ENCODE assay signal across 19 cellular contexts in genomic region chrX:51487960-51488267, GRCh38. TPM values are rescaled to one million over a fixed set of nuclear protein-coding genes. Genes with fewer than 3 reads are reported as not detected.
DNase-seq lines count a peak whose midpoint lies in the region; ATAC-seq, FAIRE-seq and TF ChIP-seq lines count a peak whose summit lies in the region.
"Had no signal": no experiment of that assay in that cellular context is flagged by ENCODE, and none has a peak within 500 bp of the region (broad histone marks: within the 10 kb centered on the region; RNA-seq: fewer than 3 reads in every experiment).

No MANE protein-coding gene starts in this region.

- H3K79me2 ChIP-seq in Loucy (ENCODE audit: insufficient read depth, low read length) (no peaks in the 10 kb centered on the region), astrocyte (ENCODE audit: insufficient read depth, low read length) (peaks cover 8% of the 10 kb centered on the region), neural cell (replicated peaks; ENCODE audit: insufficient read depth, low read length) (peaks cover 19% of the 10 kb centered on the region)
- H3K79me2 ChIP-seq: parathyroid adenoma had no signal

- no peaks in the 10 kb centered on the region for H3K36me3 Mint-ChIP-seq in astrocyte (ENCODE audit: low read depth, unreplicated experiment)
- H3K36me3 Mint-ChIP-seq: CD8-positive, alpha-beta T cell; memory B cell; naive thymus-derived CD8-positive, alpha-beta T cell; stimulated activated naive B cell treated with anti-CD40 and anti-IgM and Interleukin-4, amounts not matched to agents 10 μg/mL and 1 μg/mL and 100 μg/mL, for 72 hours; T-cell had no signal

- in situ Hi-C loops in gastrocnemius medialis (cut with MboI; ENCODE audit: low sequenced_read_pairs in 4 of 4), result no loop called here

- TF ChIP-seq RAD21 in neural cell (conservative IDR thresholded peaks at IDR 0.05), result no peak

- H3K9me2 ChIP-seq in Loucy (replicated peaks; ENCODE audit: low read depth, low read length) (no peaks in the 10 kb centered on the region), neural cell (ENCODE audit: insufficient read depth, low read length) (no peaks in the 10 kb centered on the region)

- H4K20me1 ChIP-seq in Loucy (ENCODE audit: insufficient read depth, low read length, poor library complexity, severe bottlenecking) (no peaks in the 10 kb centered on the region), astrocyte (ENCODE audit: insufficient read depth, low read length) (no peaks in the 10 kb centered on the region), neural cell (ENCODE audit: insufficient read depth) (no peaks in the 10 kb centered on the region)

- H3K4me2 ChIP-seq in Loucy (ENCODE audit: low read depth, low read length, poor library complexity, severe bottlenecking) (no peak overlapping the region), astrocyte (ENCODE audit: low read length) (peak overlapping the region; percentile 37), neural cell (ENCODE audit: low read length) (no peak overlapping the region)

- no peak overlapping the region for H2AFZ ChIP-seq in Loucy (ENCODE audit: low read length)
- H2AFZ ChIP-seq in astrocyte (ENCODE audit: low read depth, low read length), result no peak overlapping the region
- no peak overlapping the region for H2AFZ ChIP-seq in neural cell (ENCODE audit: low read depth, low read length)
- H2AFZ ChIP-seq: parathyroid adenoma had no signal

- peak overlapping the region; percentile 78 for H3K27ac Mint-ChIP-seq in astrocyte (ENCODE audit: unreplicated experiment)
- H3K27ac Mint-ChIP-seq: activated CD4-positive, alpha-beta T cell treated with anti-CD3 and anti-CD28 coated beads, Interleukin-2, amount 10 ng/mL, durations not matched to agents 7 days and 5 days; CD8-positive, alpha-beta T cell; memory B cell; naive thymus-derived CD8-positive, alpha-beta T cell; stimulated activated naive B cell treated with anti-CD40 and anti-IgM and Interleukin-4, amounts not matched to agents 10 μg/mL and 1 μg/mL and 100 μg/mL, for 72 hours; T-cell had no signal

- H3K27ac ChIP-seq in C4-2B, result no peak overlapping the region
- peak overlapping the region; percentile 58 for H3K27ac ChIP-seq in astrocyte (ENCODE audit: low read depth, low read length)
- H3K27ac ChIP-seq in neural cell (ENCODE audit: low read length), result no peak overlapping the region
- H3K27ac ChIP-seq in ascending aorta, result no peak overlapping the region
- H3K27ac ChIP-seq in gastrocnemius medialis, result no peak overlapping the region
- H3K27ac ChIP-seq: parathyroid adenoma, thoracic aorta had no signal

- peak; percentile 42 for TF ChIP-seq CTCF in C4-2B (conservative IDR thresholded peaks at IDR 0.05)
- TF ChIP-seq CTCF in Loucy (conservative IDR thresholded peaks at IDR 0.05; ENCODE audit: low read length), result 0 out of 2 replicates have a peak, but pooled peaks have one; percentile 0
- TF ChIP-seq CTCF in astrocyte (IDR thresholded peaks at IDR 0.05; ENCODE audit: insufficient read depth, low read depth, low read length), result no peak
- TF ChIP-seq CTCF in neural cell (IDR thresholded peaks at IDR 0.05; ENCODE audit: poor library complexity, severe bottlenecking), result no peak
- no peak for TF ChIP-seq CTCF in ascending aorta (IDR thresholded peaks at IDR 0.05)
- no peak for TF ChIP-seq CTCF in gastrocnemius medialis (IDR thresholded peaks at IDR 0.05 in 4 of 5, conservative IDR thresholded peaks at IDR 0.05 in 1 of 5)

- H3F3A ChIP-seq in Loucy (ENCODE audit: low read depth) (no peaks in the 10 kb centered on the region), neural cell (ENCODE audit: insufficient read depth, low read length, poor library complexity, severe bottlenecking) (no peaks in the 10 kb centered on the region)

- no peaks in the 10 kb centered on the region for H3K4me1 ChIP-seq in Loucy (ENCODE audit: insufficient read depth, low read length, poor library complexity, severe bottlenecking)
- H3K4me1 ChIP-seq in astrocyte (ENCODE audit: insufficient read depth, low read length), result peaks cover 6% of the 10 kb centered on the region
- no peaks in the 10 kb centered on the region for H3K4me1 ChIP-seq in ascending aorta
- no peaks in the 10 kb centered on the region for H3K4me1 ChIP-seq in gastrocnemius medialis
- H3K4me1 ChIP-seq: parathyroid adenoma had no signal

- no peaks in the 10 kb centered on the region for H3K27me3 ChIP-seq in Loucy (ENCODE audit: insufficient read depth, low read length, poor library complexity, severe bottlenecking)
- H3K27me3 ChIP-seq in astrocyte (ENCODE audit: insufficient read depth, low read length), result no peaks in the 10 kb centered on the region
- no peaks in the 10 kb centered on the region for H3K27me3 ChIP-seq in neural cell (ENCODE audit: insufficient read depth, low read depth, low read length)
- H3K27me3 ChIP-seq in ascending aorta, result no peaks in the 10 kb centered on the region
- H3K27me3 ChIP-seq in gastrocnemius medialis, result peaks cover 0 to 15% (median 7%) of the 10 kb centered on the region in 3 donors

- TF ChIP-seq POLR2A in gastrocnemius medialis (IDR thresholded peaks at IDR 0.05), result no peak

- H3K9me3 Mint-ChIP-seq in astrocyte (ENCODE audit: unreplicated experiment), result no peaks in the 10 kb centered on the region
- H3K9me3 Mint-ChIP-seq: activated CD4-positive, alpha-beta T cell treated with anti-CD3 and anti-CD28 coated beads, Interleukin-2, amount 10 ng/mL, durations not matched to agents 7 days and 5 days; CD8-positive, alpha-beta T cell; memory B cell; naive thymus-derived CD8-positive, alpha-beta T cell; stimulated activated naive B cell treated with anti-CD40 and anti-IgM and Interleukin-4, amounts not matched to agents 10 μg/mL and 1 μg/mL and 100 μg/mL, for 72 hours; T-cell had no signal

- H3K4me3 ChIP-seq in Loucy (ENCODE audit: low read length, poor library complexity, severe bottlenecking) (no peak overlapping the region), astrocyte (ENCODE audit: insufficient read depth, low read depth, low read length) (no peak overlapping the region), neural cell (ENCODE audit: low read length) (no peak overlapping the region), ascending aorta (no peak overlapping the region), gastrocnemius medialis (no peak overlapping the region)
- H3K4me3 ChIP-seq: GM12878, thoracic aorta had no signal

- intact Hi-C loops in ascending aorta (cut with DNase I) (no loop called here), gastrocnemius medialis (cut with DNase I; ENCODE audit: low total_unique reads) (no loop called here)

- H3K4me1 Mint-ChIP-seq in astrocyte (ENCODE audit: low read depth, unreplicated experiment), result peaks cover 4% of the 10 kb centered on the region
- H3K4me1 Mint-ChIP-seq: activated CD4-positive, alpha-beta T cell treated with anti-CD3 and anti-CD28 coated beads, Interleukin-2, amount 10 ng/mL, durations not matched to agents 7 days and 5 days; memory B cell; naive thymus-derived CD8-positive, alpha-beta T cell; stimulated activated naive B cell treated with anti-CD40 and anti-IgM and Interleukin-4, amounts not matched to agents 10 μg/mL and 1 μg/mL and 100 μg/mL, for 72 hours; T-cell had no signal

- no peak overlapping the region for H3K4me3 Mint-ChIP-seq in astrocyte (ENCODE audit: unreplicated experiment)
- H3K4me3 Mint-ChIP-seq: activated CD4-positive, alpha-beta T cell treated with anti-CD3 and anti-CD28 coated beads, Interleukin-2, amount 10 ng/mL, durations not matched to agents 7 days and 5 days; CD8-positive, alpha-beta T cell; memory B cell; naive thymus-derived CD8-positive, alpha-beta T cell; stimulated activated naive B cell treated with anti-CD40 and anti-IgM and Interleukin-4, amounts not matched to agents 10 μg/mL and 1 μg/mL and 100 μg/mL, for 72 hours; T-cell had no signal

- ATAC-seq in HG03139 (IDR thresholded peaks at IDR 0.05; ENCODE audit: unreplicated experiment), result no peak
- ATAC-seq in gastrocnemius medialis, result no peak
- ATAC-seq in stimulated activated naive CD8-positive, alpha-beta T cell treated with anti-CD3 and anti-CD28 coated beads, Interleukin-15, Interleukin-2, amounts not matched to agents 100 U/mL and 50 U/mL, for 24 hours, result no peak
- ATAC-seq: CD8-positive, alpha-beta T cell; naive thymus-derived CD8-positive, alpha-beta T cell; T-cell had no signal

- DNase-seq in astrocyte (ENCODE audit: low read depth) (peak; percentile 31), ascending aorta (ENCODE audit: low spot score in 2 of 2) (no peak), gastrocnemius medialis (no peak)
- DNase-seq in stimulated activated naive CD8-positive, alpha-beta T cell treated with anti-CD3 and anti-CD28 coated beads, Interleukin-15, Interleukin-2, amounts not matched to agents 100 U/mL and 50 U/mL, for 24 hours, result no peak
- DNase-seq: activated CD8-positive, alpha-beta memory T cell treated with anti-CD3 and anti-CD28 coated beads, Interleukin-2, amount 50 U/mL, for 48 hours; CD8-positive, alpha-beta T cell; NCI-H524 treated with DMSO at 0.1 percent for 48 hours; stimulated activated naive B cell treated with anti-CD40 and anti-IgM and Interleukin-4, amounts not matched to agents 10 μg/mL and 1 μg/mL and 100 μg/mL, for 72 hours had no signal

- no peaks in the 10 kb centered on the region for H3K27me3 Mint-ChIP-seq in astrocyte (ENCODE audit: low read depth, unreplicated experiment)
- H3K27me3 Mint-ChIP-seq: memory B cell had no signal

- FAIRE-seq in astrocyte (lab: Jason Lieb, UNC), result no peak

- TF ChIP-seq EP300 in neural cell (conservative IDR thresholded peaks at IDR 0.05; ENCODE audit: poor library complexity, severe bottlenecking), result no peak

- H3K9me3 ChIP-seq in Loucy (ENCODE audit: insufficient read depth, low read depth, low read length) (no peaks in the 10 kb centered on the region), astrocyte (ENCODE audit: insufficient read depth, low read depth, low read length) (no peaks in the 10 kb centered on the region), neural cell (ENCODE audit: low read length) (no peaks in the 10 kb centered on the region), ascending aorta (no peaks in the 10 kb centered on the region), gastrocnemius medialis (no peaks in the 10 kb centered on the region)
- H3K9me3 ChIP-seq: thoracic aorta had no signal

- no peak overlapping the region for H3K9ac ChIP-seq in Loucy (ENCODE audit: low read depth, low read length, poor library complexity, severe bottlenecking)
- H3K9ac ChIP-seq in astrocyte (ENCODE audit: low read length), result no peak overlapping the region
- no peak overlapping the region for H3K9ac ChIP-seq in neural cell (ENCODE audit: low read length)
- H3K9ac ChIP-seq: parathyroid adenoma had no signal

- no peaks in the 10 kb centered on the region for H3K36me3 ChIP-seq in Loucy (ENCODE audit: insufficient read depth, low read length)
- H3K36me3 ChIP-seq in astrocyte (ENCODE audit: insufficient read depth, low read length), result no peaks in the 10 kb centered on the region
- H3K36me3 ChIP-seq in neural cell (ENCODE audit: insufficient read depth, low read length), result no peaks in the 10 kb centered on the region
- no peaks in the 10 kb centered on the region for H3K36me3 ChIP-seq in ascending aorta
- H3K36me3 ChIP-seq in gastrocnemius medialis, result no peaks in the 10 kb centered on the region
- H3K36me3 ChIP-seq: thoracic aorta had no signal

TF ChIP-seq in neural cell, 6 proteins besides CTCF, POLR2A, EP300 and RAD21 (continues in another document):
- peak; percentile 2 for TF ChIP-seq SMC3 (conservative IDR thresholded peaks at IDR 0.05; ENCODE audit: poor library complexity)

RNA-seq across cellular contexts. Expression of gene NUDT11, which starts 8.5 kb away (rescaled TPM):
- 9.9 and 12.7 TPM in 2 replicates for total RNA-seq in astrocyte
- polyA plus RNA-seq in neural cell, result 100 and 118 TPM in 2 replicates
- 109 and 114 TPM in 2 replicates for polyA minus RNA-seq in neural cell
- 1.7 TPM for total RNA-seq in ascending aorta
- total RNA-seq in gastrocnemius medialis, result under 1 TPM in 1 of 4 donors, not detected in 3; 0.49 TPM
- polyA plus RNA-seq: GM12878 had no signal

Comparison
In these comparisons a context has a peak if more than half of its experiments do, and no peak if none do; other contexts are left out.
1. CTCF ChIP-seq: peak in C4-2B (single experiment) and Loucy (single experiment); none in astrocyte (single experiment), neural cell (single experiment), ascending aorta (0 of 3) and gastrocnemius medialis (0 of 5).